In genomic region chrX:130120746-130121504, GRCh38 we compare ENCODE assay signal across 9 cellular contexts. TPM values are rescaled to one million over a fixed set of nuclear protein-coding genes. Genes with fewer than 3 reads are reported as not detected.
DNase-seq lines count a peak whose midpoint lies in the region; ATAC-seq, FAIRE-seq and TF ChIP-seq lines count a peak whose summit lies in the region.
"Had no signal": no experiment of that assay in that cellular context is flagged by ENCODE, and none has a peak within 500 bp of the region (broad histone marks: within the 10 kb centered on the region; RNA-seq: fewer than 3 reads in every experiment).

No MANE protein-coding gene starts in this region.

- TF ChIP-seq CTCF in WTC11 (IDR thresholded peaks at IDR 0.05) (peak; percentile 41; the same call in 1 of the 2 replicates), keratinocyte (optimal IDR thresholded peaks at IDR 0.05 in 1 of 3, IDR thresholded peaks at IDR 0.05 in 1 of 3, conservative IDR thresholded peaks at IDR 0.05 in 1 of 3; ENCODE audit: extremely low read depth in 1 of 3, insufficient read depth in 2 of 3, low read length in 3 of 3) (peak in 1 of 3 experiments; percentile 59), Caco-2 (IDR thresholded peaks at IDR 0.05; ENCODE audit: insufficient read depth in 1 of 2, low read depth in 1 of 2, low read length in 1 of 2, severe bottlenecking in 1 of 2, unreplicated experiment in 1 of 2) (no peak)

- H3K9me1 ChIP-seq in keratinocyte (ENCODE audit: control insufficient read depth, extremely low read depth, insufficient read depth, low read length) = no peaks in the 10 kb centered on the region

- intact Hi-C loops in Caco-2 (cut with micrococcal nuclease; ENCODE audit: unreplicated experiment) = no loop called here

- DNase-seq in DMS53 (lab: John Stamatoyannopoulos, UW) (peak; percentile 85), Karpas-422 (peak; percentile 83), WTC11 (ENCODE audit: low spot score) (peak; percentile 77), keratinocyte (ENCODE audit: low read depth, low spot score) (no peak), Caco-2 (no peak)
- DNase-seq in central memory CD4-positive, alpha-beta T cell = peak; percentile 66
- DNase-seq in stimulated activated CD4-positive, alpha-beta T cell treated with anti-CD3 and anti-CD28 coated beads, Interleukin-15, amount 100 ng/mL, for 1 hour (ENCODE audit: low read depth in 1 of 2, low spot score in 1 of 2) = peak; percentile 31 to 55

- H3K4me3 Mint-ChIP-seq in WTC11 = peak overlapping the region; percentile 61
- no peak overlapping the region for H3K4me3 Mint-ChIP-seq in Caco-2 (ENCODE audit: unreplicated experiment)

- dilution Hi-C loops in keratinocyte (cut with MboI; ENCODE audit: extremely low pct_ligation_motif_present, low sequenced_read_pairs) = no loop called here

- H2AFZ ChIP-seq in Karpas-422 (ENCODE audit: low read length) (no peak overlapping the region), keratinocyte (ENCODE audit: control insufficient read depth, low read length) (no peak overlapping the region)

- no TSS peak for BruUV-seq in Caco-2 (replicated peaks; lab: Mats Ljungman, UMichigan)

- H3K36me3 Mint-ChIP-seq in WTC11 (no peaks in the 10 kb centered on the region), Caco-2 (ENCODE audit: insufficient read depth, unreplicated experiment) (no peaks in the 10 kb centered on the region)

- H3K9ac ChIP-seq in Karpas-422 (ENCODE audit: low read length) (peak overlapping the region; percentile 62), keratinocyte (ENCODE audit: control insufficient read depth, extremely low read depth, insufficient read depth, low read length) (peak overlapping the region; percentile 70)

- POLR2A ChIA-PET in WTC11 (lab: Charles Lee) = interaction anchor here (0.7 to 1.3 kb wide), 3 partner anchors 9 to 44 kb away, joined by 3 to 4 read pairs (median 3); partner anchors contain the start of gene AIFM1
- POLR2A ChIA-PET in Caco-2 (lab: Charles Lee) = interaction anchor here (0.5 kb wide), 1 partner anchor 13 kb away, joined by 3 read pairs; no protein-coding TSS in a partner anchor

- H3K79me2 ChIP-seq in Karpas-422 (ENCODE audit: low read length) = no peaks in the 10 kb centered on the region
- H3K79me2 ChIP-seq in keratinocyte (ENCODE audit: control insufficient read depth, insufficient read depth, low read length) = no peaks in the 10 kb centered on the region

- peaks cover 25% of the 10 kb centered on the region for H3K27me3 Mint-ChIP-seq in WTC11 (ENCODE audit: low read depth)
- no peaks in the 10 kb centered on the region for H3K27me3 Mint-ChIP-seq in Caco-2 (ENCODE audit: insufficient read depth, unreplicated experiment)

- H3K27me3 ChIP-seq in Karpas-422 (ENCODE audit: low read length) (no peaks in the 10 kb centered on the region), keratinocyte (ENCODE audit: control insufficient read depth, extremely low read depth, insufficient read depth, low read length) (no peaks in the 10 kb centered on the region), Caco-2 (replicated peaks; ENCODE audit: control insufficient read depth, insufficient read depth, low read length) (no peaks in the 10 kb centered on the region)

- no peak for FAIRE-seq in keratinocyte (lab: Jason Lieb, UNC)
- FAIRE-seq: colon had no signal

- ATAC-seq in GM21576 (IDR thresholded peaks at IDR 0.05; ENCODE audit: unreplicated experiment) = peak; percentile 58
- ATAC-seq in WTC11 = peak; percentile 79

- H3K27ac ChIP-seq in Karpas-422 (ENCODE audit: low read length) (no peak overlapping the region), keratinocyte (ENCODE audit: control insufficient read depth, insufficient read depth, low read length) (peak overlapping the region; percentile 70)

- H4K20me1 ChIP-seq in Karpas-422 (ENCODE audit: insufficient read depth, low read depth, low read length) (no peaks in the 10 kb centered on the region), keratinocyte (ENCODE audit: control insufficient read depth, extremely low read depth, insufficient read depth, low read length) (no peaks in the 10 kb centered on the region)

- H3K4me3 ChIP-seq in Karpas-422 (ENCODE audit: low read length) (peak overlapping the region; percentile 60; the same call in 1 of the 2 replicates), keratinocyte (ENCODE audit: control insufficient read depth in 2 of 3, extremely low read depth in 1 of 3, insufficient read depth in 2 of 3, low read depth in 1 of 3, low read length in 3 of 3) (peak overlapping the region in 2 of 3 experiments; percentile 16 to 30), Caco-2 (ENCODE audit: low read depth, low read length) (no peak overlapping the region)

- peaks cover 8% of the 10 kb centered on the region for H3K4me1 Mint-ChIP-seq in WTC11
- H3K4me1 Mint-ChIP-seq in Caco-2 (ENCODE audit: low read depth, unreplicated experiment) = no peaks in the 10 kb centered on the region

- no peaks in the 10 kb centered on the region for H3K9me2 ChIP-seq in Karpas-422 (replicated peaks; ENCODE audit: insufficient read depth, low read length)

- no peaks in the 10 kb centered on the region for H3K36me3 ChIP-seq in Karpas-422 (ENCODE audit: insufficient read depth, low read length)
- no peaks in the 10 kb centered on the region for H3K36me3 ChIP-seq in keratinocyte (ENCODE audit: control insufficient read depth in 2 of 2, extremely low read depth in 1 of 2, insufficient read depth in 2 of 2, low read length in 2 of 2)
- no peaks in the 10 kb centered on the region for H3K36me3 ChIP-seq in Caco-2 (ENCODE audit: control insufficient read depth, insufficient read depth, low read length)

- CTCF ChIA-PET in WTC11 (lab: Charles Lee) (interaction anchor here (0.6 to 2.8 kb wide), 13 partner anchors 9 to 1337 kb away, joined by 3 to 25 read pairs (median 6); partner anchors contain the start of genes AIFM1 and ELF4), Caco-2 (lab: Charles Lee) (no interaction called here)

- H3K27ac Mint-ChIP-seq in WTC11 (no peak overlapping the region), Caco-2 (ENCODE audit: unreplicated experiment) (no peak overlapping the region)

- H3K4me1 ChIP-seq in Karpas-422 (ENCODE audit: low read length) (peaks cover 36% of the 10 kb centered on the region), keratinocyte (ENCODE audit: control insufficient read depth, extremely low read depth, insufficient read depth, low read length) (peaks cover 48% of the 10 kb centered on the region), Caco-2 (no peaks in the 10 kb centered on the region)

- peak overlapping the region; percentile 69 for H3K4me2 ChIP-seq in Karpas-422 (ENCODE audit: low read depth, low read length, poor library complexity, severe bottlenecking)
- peak overlapping the region; percentile 43 for H3K4me2 ChIP-seq in keratinocyte (ENCODE audit: control insufficient read depth, extremely low read depth, insufficient read depth, low read depth, low read length)

- no peaks in the 10 kb centered on the region for H3K9me3 ChIP-seq in Karpas-422 (ENCODE audit: low read length)
- H3K9me3 ChIP-seq in keratinocyte (ENCODE audit: control insufficient read depth, low read depth, low read length) = no peaks in the 10 kb centered on the region
- H3K9me3 ChIP-seq in Caco-2 = no peaks in the 10 kb centered on the region

- H3K9me3 Mint-ChIP-seq in WTC11 (no peaks in the 10 kb centered on the region), Caco-2 (ENCODE audit: unreplicated experiment) (no peaks in the 10 kb centered on the region)

TF ChIP-seq in WTC11, 78 proteins besides CTCF, POLR2A, EP300 and RAD21 (continues in another document):
- TF ChIP-seq IRF2 (CRISPR knock-in tag; IDR thresholded peaks at IDR 0.05; ENCODE audit: borderline replicate concordance, low read depth) (no peak), ZBTB21 (CRISPR knock-in tag; IDR thresholded peaks at IDR 0.05; ENCODE audit: borderline replicate concordance) (no peak)

RNA-seq across cellular contexts. Expression of gene ELF4, which starts 10.6 kb away (rescaled TPM):
- total RNA-seq in Karpas-422 (2014; rRNA removed; shearing (Covaris generic); ENCODE audit: low replicate concordance) = 29.1 and 31.7 TPM in 2 replicates
- total RNA-seq in WTC11 (2021) = 1.7 to 1.9 TPM (median 1.9 TPM) in 3 replicates
- polyA plus RNA-seq in keratinocyte = 13.7 to 25.6 TPM (median 17.6 TPM) in 3 replicates
- 7.0 TPM for polyA plus RNA-seq in keratinocyte (2011; ENCODE audit: low read depth)
- polyA plus RNA-seq in keratinocyte (2011; cell fraction: cytosol; rRNA removed) = 23.9 and 24.1 TPM in 2 replicates
- 22.7 and 22.9 TPM in 2 replicates for polyA plus RNA-seq in keratinocyte (2011; cell fraction: nucleus; rRNA removed)
- 10.3 and 21.4 TPM in 2 replicates for polyA plus RNA-seq in keratinocyte (2012; ENCODE audit: low replicate concordance)
- 25.5 to 69.4 TPM (median 32.9 TPM) in 3 replicates for polyA minus RNA-seq in keratinocyte
- polyA minus RNA-seq in keratinocyte (2011; cell fraction: cytosol; rRNA and poly(A)+ RNA removed) = 24.9 TPM
- 15.6 and 23.7 TPM in 2 replicates for polyA minus RNA-seq in keratinocyte (2011; cell fraction: nucleus; rRNA and poly(A)+ RNA removed)
- total RNA-seq in Caco-2 (2022) = 24.3 and 25.3 TPM in 2 replicates

RNA-seq across cellular contexts. Expression of gene AIFM1, which starts 44.7 kb away (rescaled TPM):
- 25.8 and 37.4 TPM in 2 replicates for total RNA-seq in Karpas-422 (2014; rRNA removed; shearing (Covaris generic); ENCODE audit: low replicate concordance)
- total RNA-seq in WTC11 (2021) (53.5 to 55.9 TPM (median 55.0 TPM) in 3 replicates), Caco-2 (2022) (53.0 and 55.4 TPM in 2 replicates)
- 36.1 to 52.5 TPM (median 47.8 TPM) in 3 replicates for polyA plus RNA-seq in keratinocyte
- polyA plus RNA-seq in keratinocyte (2011; ENCODE audit: low read depth) = 29.2 TPM
- polyA plus RNA-seq in keratinocyte (2011; cell fraction: cytosol; rRNA removed) = 31.3 and 31.4 TPM in 2 replicates
- 47.4 and 65.8 TPM in 2 replicates for polyA plus RNA-seq in keratinocyte (2011; cell fraction: nucleus; rRNA removed)
- 20.9 and 36.2 TPM in 2 replicates for polyA plus RNA-seq in keratinocyte (2012; ENCODE audit: low replicate concordance)
- 10.6 to 34.7 TPM (median 22.2 TPM) in 3 replicates for polyA minus RNA-seq in keratinocyte
- 21.9 TPM for polyA minus RNA-seq in keratinocyte (2011; cell fraction: cytosol; rRNA and poly(A)+ RNA removed)
- 14.1 and 25.9 TPM in 2 replicates for polyA minus RNA-seq in keratinocyte (2011; cell fraction: nucleus; rRNA and poly(A)+ RNA removed)

RNA-seq across cellular contexts. Expression of gene RAB33A, which starts 50.8 kb away (rescaled TPM):
- 10.3 and 25.8 TPM in 2 replicates for total RNA-seq in Karpas-422 (2014; rRNA removed; shearing (Covaris generic); ENCODE audit: low replicate concordance)
- 2.1 to 3.1 TPM (median 3.0 TPM) in 3 replicates for total RNA-seq in WTC11 (2021)
- 0.09 TPM in 1 of 3 replicates, not detected in the others for polyA plus RNA-seq in keratinocyte
- polyA plus RNA-seq in keratinocyte (2011; ENCODE audit: low read depth) = not detected
- polyA plus RNA-seq in keratinocyte (2011; cell fraction: cytosol; rRNA removed) = 0.05 and 0.07 TPM in 2 replicates
- polyA plus RNA-seq in keratinocyte (2011; cell fraction: nucleus; rRNA removed) = 0.19 TPM in 1 of 2 replicates, not detected in the other
- 0.34 TPM in 1 of 2 replicates, not detected in the other for polyA plus RNA-seq in keratinocyte (2012; ENCODE audit: low replicate concordance)
- polyA minus RNA-seq in keratinocyte = not detected in 3 replicates
- not detected for polyA minus RNA-seq in keratinocyte (2011; cell fraction: cytosol; rRNA and poly(A)+ RNA removed)
- polyA minus RNA-seq in keratinocyte (2011; cell fraction: nucleus; rRNA and poly(A)+ RNA removed) = not detected in 2 replicates
- total RNA-seq in Caco-2 (2022) = 0.35 TPM in 1 of 2 replicates, not detected in the other

Comparison
In these comparisons a context has a peak if more than half of its experiments do, and no peak if none do; other contexts are left out.
1. DNase-seq: peak in DMS53 (single experiment), Karpas-422 (single experiment), WTC11 (single experiment), central memory CD4-positive, alpha-beta T cell (single experiment) and stimulated activated CD4-positive, alpha-beta T cell treated with anti-CD3 and anti-CD28 coated beads, Interleukin-15, amount 100 ng/mL, for 1 hour (2 of 2); none in keratinocyte (single experiment) and Caco-2 (0 of 2).